Comparison of ENCODE assay signal across 20 cellular contexts in genomic region chr7:158979635-158980351, GRCh38.
DNase-seq lines count a peak whose midpoint lies in the region; ATAC-seq and TF ChIP-seq lines count a peak whose summit lies in the region.
"Had no signal": no experiment of that assay in that cellular context is flagged by ENCODE, and none has a peak within 500 bp of the region (broad histone marks: within the 10 kb centered on the region; RNA-seq: fewer than 3 reads in every experiment).

No MANE protein-coding gene starts in this region.

- H3K4me2 ChIP-seq in IMR-90 (ENCODE audit: low read depth, low read length) (no peak overlapping the region), osteoblast (ENCODE audit: insufficient read depth, low read length) (no peak overlapping the region), mammary epithelial cell (ENCODE audit: insufficient read depth, low read depth, low read length) (no peak overlapping the region)

- H2AK5ac ChIP-seq in IMR-90 (ENCODE audit: low read depth, low read length), result no peak overlapping the region

- H3K36me3 ChIP-seq in IMR-90 (ENCODE audit: control insufficient read depth, insufficient read depth, low read length), result no peaks in the 10 kb centered on the region
- H3K36me3 ChIP-seq in colonic mucosa, result no peaks in the 10 kb centered on the region
- H3K36me3 ChIP-seq in osteoblast (ENCODE audit: insufficient read depth, low read length), result no peaks in the 10 kb centered on the region
- H3K36me3 ChIP-seq in tibial artery, result no peaks in the 10 kb centered on the region
- no peaks in the 10 kb centered on the region for H3K36me3 ChIP-seq in mammary epithelial cell (ENCODE audit: insufficient read depth, low read length)
- H3K36me3 ChIP-seq: HAP-1 had no signal

- TF ChIP-seq CTCF in IMR-90 (conservative IDR thresholded peaks at IDR 0.05; ENCODE audit: low read depth, low read length) (no peak), colonic mucosa (IDR thresholded peaks at IDR 0.05) (no peak), osteoblast (IDR thresholded peaks at IDR 0.05; ENCODE audit: extremely low read depth, low read depth, low read length) (no peak), tibial artery (IDR thresholded peaks at IDR 0.05) (no peak), mammary epithelial cell (conservative IDR thresholded peaks at IDR 0.05 in 1 of 2, IDR thresholded peaks at IDR 0.05 in 1 of 2; ENCODE audit: extremely low read depth in 1 of 2, insufficient read depth in 1 of 2, low read depth in 1 of 2, low read length in 2 of 2) (no peak)

- H4K91ac ChIP-seq in IMR-90 (ENCODE audit: insufficient read depth, low read depth, low read length), result no peak overlapping the region

- H4K8ac ChIP-seq in IMR-90 (ENCODE audit: low read depth in 2 of 2, low read length in 2 of 2), result no peak overlapping the region

- H3K4me1 ChIP-seq in IMR-90 (ENCODE audit: control insufficient read depth, insufficient read depth, low read length) (no peaks in the 10 kb centered on the region), colonic mucosa (no peaks in the 10 kb centered on the region), osteoblast (ENCODE audit: insufficient read depth, low read length) (peaks cover 6% of the 10 kb centered on the region), tibial artery (peaks cover 0 to 18% (median 8%) of the 10 kb centered on the region in 4 donors), mammary epithelial cell (ENCODE audit: insufficient read depth, low read length) (peaks cover 3% of the 10 kb centered on the region)

- H3K4ac ChIP-seq in IMR-90 (ENCODE audit: low read depth, low read length), result no peak overlapping the region

- no peak overlapping the region for H3K14ac ChIP-seq in IMR-90 (replicated peaks; ENCODE audit: low read depth, low read length)

- no peaks in the 10 kb centered on the region for H4K20me1 ChIP-seq in IMR-90 (ENCODE audit: insufficient read depth, low read length)
- no peaks in the 10 kb centered on the region for H4K20me1 ChIP-seq in osteoblast (ENCODE audit: insufficient read depth, low read length)
- no peaks in the 10 kb centered on the region for H4K20me1 ChIP-seq in mammary epithelial cell (ENCODE audit: insufficient read depth, low read length)

- no peak overlapping the region for H3K27ac ChIP-seq in IMR-90 (ENCODE audit: insufficient read depth, low read length)
- H3K27ac ChIP-seq in colonic mucosa, result peak overlapping the region; percentile 30
- H3K27ac ChIP-seq in osteoblast (ENCODE audit: low read depth, low read length), result no peak overlapping the region
- peak overlapping the region; percentile 21 to 32 for H3K27ac ChIP-seq in tibial artery
- H3K27ac ChIP-seq in mammary epithelial cell (ENCODE audit: insufficient read depth, low read depth, low read length), result no peak overlapping the region
- H3K27ac ChIP-seq: HL-60, RWPE1 had no signal

- BruUV-seq in IMR-90 (replicated peaks; lab: Mats Ljungman, UMichigan), result no TSS peak
- no TSS peak for BruUV-seq in mammary epithelial cell (replicated peaks; lab: Mats Ljungman, UMichigan)

- POLR2A ChIA-PET in IMR-90 (lab: Charles Lee; ENCODE audit: unreplicated experiment), result no interaction called here

- no peak overlapping the region for H3K18ac ChIP-seq in IMR-90 (ENCODE audit: low read depth, low read length)

- no peak for TF ChIP-seq RAD21 in IMR-90 (IDR thresholded peaks at IDR 0.05; ENCODE audit: low read length)

- no peak overlapping the region for H3K4me3 ChIP-seq in IMR-90 (ENCODE audit: insufficient read depth, low read depth, low read length)
- no peak overlapping the region for H3K4me3 ChIP-seq in colonic mucosa
- H3K4me3 ChIP-seq in osteoblast (ENCODE audit: insufficient read depth, low read length), result no peak overlapping the region
- no peak overlapping the region for H3K4me3 ChIP-seq in tibial artery
- no peak overlapping the region for H3K4me3 ChIP-seq in mammary epithelial cell (replicated peaks in 1 of 3; ENCODE audit: insufficient read depth in 1 of 3, low read depth in 2 of 3, low read length in 3 of 3)
- H3K4me3 ChIP-seq: HAP-1 had no signal

- no peaks in the 10 kb centered on the region for H3K9me1 ChIP-seq in IMR-90 (ENCODE audit: insufficient read depth, low read length)

- H2BK15ac ChIP-seq in IMR-90 (ENCODE audit: low read depth, low read length), result no peak overlapping the region

- H3K27me3 ChIP-seq in IMR-90 (ENCODE audit: control insufficient read depth, insufficient read depth, low read length) (no peaks in the 10 kb centered on the region), colonic mucosa (no peaks in the 10 kb centered on the region), osteoblast (ENCODE audit: insufficient read depth, low read length) (no peaks in the 10 kb centered on the region), tibial artery (no peaks in the 10 kb centered on the region), mammary epithelial cell (ENCODE audit: insufficient read depth, low read length) (no peaks in the 10 kb centered on the region)

- H3K79me1 ChIP-seq in IMR-90 (ENCODE audit: low read depth in 1 of 2, low read length in 2 of 2), result no peaks in the 10 kb centered on the region

- TF ChIP-seq POLR2A in IMR-90 (IDR thresholded peaks at IDR 0.05; ENCODE audit: low read depth, low read length), result no peak

- no peak overlapping the region for H2BK20ac ChIP-seq in IMR-90 (ENCODE audit: low read depth, low read length)

- H3K23ac ChIP-seq in IMR-90 (ENCODE audit: low read depth, low read length), result no peak overlapping the region

- no peak overlapping the region for H2AK9ac ChIP-seq in IMR-90 (replicated peaks; ENCODE audit: low read depth, low read length, poor library complexity)

- peaks cover 17% of the 10 kb centered on the region for H3K9me3 ChIP-seq in IMR-90 (ENCODE audit: control insufficient read depth, insufficient read depth, low read length)
- H3K9me3 ChIP-seq in colonic mucosa, result peaks cover 13% of the 10 kb centered on the region
- H3K9me3 ChIP-seq in osteoblast (ENCODE audit: low read depth, low read length), result peaks cover 15% of the 10 kb centered on the region
- H3K9me3 ChIP-seq in tibial artery, result peaks cover 3 to 24% (median 18%) of the 10 kb centered on the region in 3 donors
- H3K9me3 ChIP-seq in mammary epithelial cell (replicated peaks; ENCODE audit: insufficient read depth, low read length), result peaks cover 27% of the 10 kb centered on the region

- peak; percentile 30 for ATAC-seq in IMR-90 (ENCODE audit: low read depth)

- no peak for DNase-seq in IMR-90
- DNase-seq in colonic mucosa, result no peak
- DNase-seq in osteoblast (ENCODE audit: insufficient read length, low spot score, missing footprints), result peak; percentile 88
- DNase-seq in tibial artery, result no peak
- no peak for DNase-seq in AG08396 (ENCODE audit: low spot score)
- no peak for DNase-seq in stimulated activated naive CD4-positive, alpha-beta T cell (lab: John Stamatoyannopoulos, UW)
- DNase-seq in NCI-H526 treated with DMSO at 0.1 percent for 48 hours (lab: John Stamatoyannopoulos, UW), result no peak
- no peak for DNase-seq in mammary epithelial cell
- DNase-seq: ACHN, COR-L47, DMS153, MV-4-11, NCI-H1417 treated with DMSO at 0.1 percent for 48 hours, NCI-H1930, NCI-H2171, NCI-H446, OCI-M1 had no signal

- H3K79me2 ChIP-seq in osteoblast (ENCODE audit: insufficient read depth, low read length), result no peaks in the 10 kb centered on the region
- H3K79me2 ChIP-seq in mammary epithelial cell (ENCODE audit: insufficient read depth, low read length), result no peaks in the 10 kb centered on the region

- intact Hi-C loops in IMR-90 (cut with micrococcal nuclease) (no loop called here), colonic mucosa (cut with DNase I) (loop anchor here (10.0 kb wide), 1 partner anchor 195 kb away; no protein-coding TSS in a partner anchor), tibial artery (cut with DNase I; ENCODE audit: low total_unique reads) (loop anchor here (10.0 kb wide), 1 partner anchor 205 kb away; no protein-coding TSS in a partner anchor), mammary epithelial cell (cut with micrococcal nuclease) (loop anchor here (5.0 kb wide), 1 partner anchor 92 kb away; no protein-coding TSS in a partner anchor)

- H2AFZ ChIP-seq in IMR-90 (replicated peaks; ENCODE audit: low read length, poor library complexity), result no peak overlapping the region
- peak overlapping the region; percentile 59 for H2AFZ ChIP-seq in osteoblast (ENCODE audit: low read length)
- H2AFZ ChIP-seq in mammary epithelial cell (ENCODE audit: low read depth, low read length), result no peak overlapping the region

- H3K9ac ChIP-seq in IMR-90 (ENCODE audit: low read depth, low read length), result no peak overlapping the region
- no peak overlapping the region for H3K9ac ChIP-seq in colonic mucosa (ENCODE audit: low read depth in 2 of 2, low read length in 2 of 2)
- H3K9ac ChIP-seq in mammary epithelial cell (ENCODE audit: insufficient read depth, low read length), result no peak overlapping the region

- no peak overlapping the region for H2BK120ac ChIP-seq in IMR-90 (ENCODE audit: low read depth, low read length)

- 84% methylated on average over 8 of the region's 22 CpGs; no CpG with 5 or more reads in 1 of the 2 experiments for WGBS in IMR-90 (ENCODE audit: extremely low coverage in 2 of 2, insufficient read length in 1 of 2), 2 experiments
- WGBS in mammary epithelial cell (ENCODE audit: low coverage, missing lambda C conversion rate), result 80% methylated on average over 21 of the region's 22 CpGs

- dilution Hi-C loops in IMR-90 (cut with HindIII; ENCODE audit: low sequenced_read_pairs, unreplicated experiment) (no loop called here), mammary epithelial cell (cut with HindIII; ENCODE audit: low sequenced_read_pairs) (no loop called here)

- CTCF ChIA-PET in IMR-90 (lab: Yijun Ruan, JAX) (no interaction called here), mammary epithelial cell (lab: Charles Lee; ENCODE audit: low non-redundant PET) (no interaction called here)

- no peak overlapping the region for H3K56ac ChIP-seq in IMR-90 (ENCODE audit: extremely low read depth, insufficient read depth, low read length)

- H4K5ac ChIP-seq in IMR-90 (ENCODE audit: low read depth, low read length), result no peak overlapping the region

- in situ Hi-C loops in IMR-90 (cut with MboI; ENCODE audit: low sequenced_read_pairs), result loop anchor here (5.0 kb wide), 1 partner anchor 282 kb away; no protein-coding TSS in a partner anchor
- in situ Hi-C loops in mammary epithelial cell (cut with MboI; ENCODE audit: low sequenced_read_pairs in 2 of 2), result loop anchor here in 1 of 2 donors (10.0 kb wide), 1 partner anchor 285 kb away; no protein-coding TSS in a partner anchor

- no peak overlapping the region for H2BK5ac ChIP-seq in IMR-90 (ENCODE audit: low read depth, low read length, poor library complexity, severe bottlenecking)

TF ChIP-seq in IMR-90, 13 proteins besides CTCF, POLR2A, EP300 and RAD21:
- TF ChIP-seq CHD1 (IDR thresholded peaks at IDR 0.05; ENCODE audit: low read depth, low read length) (no peak), RFX5 (IDR thresholded peaks at IDR 0.05; ENCODE audit: low read depth, low read length) (no peak)

Comparison
In these comparisons a context has a peak if more than half of its experiments do, and no peak if none do; other contexts are left out.
1. H3K27ac ChIP-seq: peak in colonic mucosa (single experiment) and tibial artery (2 of 2); none in IMR-90 (single experiment), osteoblast (single experiment) and mammary epithelial cell (single experiment).